Comparison of ENCODE assay signal across 18 cellular contexts in genomic region chr18:67239826-67240225, GRCh38.
DNase-seq lines count a peak whose midpoint lies in the region; ATAC-seq and TF ChIP-seq lines count a peak whose summit lies in the region.
"Had no signal": no experiment of that assay in that cellular context is flagged by ENCODE, and none has a peak within 500 bp of the region (broad histone marks: within the 10 kb centered on the region; RNA-seq: fewer than 3 reads in every experiment).

No MANE protein-coding gene starts in this region.

- H3K9me3 Mint-ChIP-seq in activated T-cell treated with anti-CD3 and anti-CD28 coated beads, Interleukin-2, amount 50 U/mL, for 24 hours, result no peaks in the 10 kb centered on the region
- H3K9me3 Mint-ChIP-seq in GM23338, result no peaks in the 10 kb centered on the region
- H3K9me3 Mint-ChIP-seq in activated T-cell treated with anti-CD3 and anti-CD28 coated beads, Interleukin-2, amount 50 U/mL, for 72 hours, result no peaks in the 10 kb centered on the region
- no peaks in the 10 kb centered on the region for H3K9me3 Mint-ChIP-seq in effector memory CD8-positive, alpha-beta T cell
- H3K9me3 Mint-ChIP-seq: CD14-positive monocyte had no signal

- peaks cover 36% of the 10 kb centered on the region for H3K4me1 Mint-ChIP-seq in activated T-cell treated with anti-CD3 and anti-CD28 coated beads, Interleukin-2, amount 50 U/mL, for 24 hours (ENCODE audit: low read depth)
- peaks cover 3% of the 10 kb centered on the region; the same call in 2 of the 3 replicates for H3K4me1 Mint-ChIP-seq in GM23338
- H3K4me1 Mint-ChIP-seq in activated T-cell treated with anti-CD3 and anti-CD28 coated beads, Interleukin-2, amount 50 U/mL, for 72 hours (ENCODE audit: low read depth), result peaks cover 9% of the 10 kb centered on the region
- H3K4me1 Mint-ChIP-seq in effector memory CD8-positive, alpha-beta T cell (ENCODE audit: low read depth in 2 of 2), result peaks cover 9 to 13% of the 10 kb centered on the region in 2 donors

- H4K20me1 ChIP-seq in GM23338 (replicated peaks; ENCODE audit: insufficient read depth), result no peaks in the 10 kb centered on the region

- POLR2A ChIA-PET in HEK293T (lab: Yijun Ruan, JAX), result no interaction called here

- H3K79me2 ChIP-seq in GM23338 (replicated peaks; ENCODE audit: insufficient read depth), result no peaks in the 10 kb centered on the region

- H2AFZ ChIP-seq in GM23338, result 0 out of 2 replicates have a peak overlapping the region, but pooled peaks have one; percentile 25

- CTCF ChIA-PET in HEK293T (lab: Yijun Ruan, JAX), result interaction anchor here (0.7 kb wide), 1 partner anchor 1421 kb away, joined by 3 read pairs; no protein-coding TSS in a partner anchor

- no peak overlapping the region for H3K4me3 Mint-ChIP-seq in activated T-cell treated with anti-CD3 and anti-CD28 coated beads, Interleukin-2, amount 50 U/mL, for 24 hours
- H3K4me3 Mint-ChIP-seq in GM23338, result no peak overlapping the region
- no peak overlapping the region for H3K4me3 Mint-ChIP-seq in activated T-cell treated with anti-CD3 and anti-CD28 coated beads, Interleukin-2, amount 50 U/mL, for 72 hours
- H3K4me3 Mint-ChIP-seq in effector memory CD8-positive, alpha-beta T cell, result no peak overlapping the region
- H3K4me3 Mint-ChIP-seq: CD14-positive monocyte had no signal

- no peak overlapping the region for H3K4me2 ChIP-seq in GM23338

- ATAC-seq in GM23338, result no peak
- ATAC-seq in activated T-cell treated with anti-CD3 and anti-CD28 coated beads, Interleukin-2, amount 50 U/mL, for 72 hours (replicated peaks in 1 of 2), result peak; percentile 41 to 44
- peak; percentile 35 for ATAC-seq in foreskin keratinocyte
- ATAC-seq in effector memory CD8-positive, alpha-beta T cell (replicated peaks), result no peak
- ATAC-seq: HepG2 had no signal

- H3F3A ChIP-seq in GM23338 (replicated peaks; ENCODE audit: low read depth), result no peaks in the 10 kb centered on the region

- H3K27me3 Mint-ChIP-seq in activated T-cell treated with anti-CD3 and anti-CD28 coated beads, Interleukin-2, amount 50 U/mL, for 24 hours, result no peaks in the 10 kb centered on the region
- H3K27me3 Mint-ChIP-seq in GM23338 (ENCODE audit: insufficient read depth, low read depth, poor library complexity), result no peaks in the 10 kb centered on the region
- no peaks in the 10 kb centered on the region for H3K27me3 Mint-ChIP-seq in activated T-cell treated with anti-CD3 and anti-CD28 coated beads, Interleukin-2, amount 50 U/mL, for 72 hours (ENCODE audit: low read depth)
- no peaks in the 10 kb centered on the region for H3K27me3 Mint-ChIP-seq in effector memory CD8-positive, alpha-beta T cell

- H3K9me2 ChIP-seq in GM23338 (ENCODE audit: insufficient read depth), result no peaks in the 10 kb centered on the region

- no peaks in the 10 kb centered on the region for H3K4me1 ChIP-seq in GM23338 (ENCODE audit: insufficient read depth)
- no peaks in the 10 kb centered on the region for H3K4me1 ChIP-seq in foreskin keratinocyte

- H3K27ac ChIP-seq in GM23338 (ENCODE audit: low read depth) (no peak overlapping the region), foreskin keratinocyte (no peak overlapping the region)

- no peaks in the 10 kb centered on the region for H3K36me3 Mint-ChIP-seq in activated T-cell treated with anti-CD3 and anti-CD28 coated beads, Interleukin-2, amount 50 U/mL, for 24 hours (ENCODE audit: low read depth)
- no peaks in the 10 kb centered on the region for H3K36me3 Mint-ChIP-seq in GM23338 (ENCODE audit: low read depth)
- H3K36me3 Mint-ChIP-seq in activated T-cell treated with anti-CD3 and anti-CD28 coated beads, Interleukin-2, amount 50 U/mL, for 72 hours (ENCODE audit: insufficient read depth in 2 of 2), result no peaks in the 10 kb centered on the region
- no peaks in the 10 kb centered on the region for H3K36me3 Mint-ChIP-seq in effector memory CD8-positive, alpha-beta T cell (ENCODE audit: insufficient read depth)
- H3K36me3 Mint-ChIP-seq: CD14-positive monocyte had no signal

- H3K27me3 ChIP-seq in GM23338 (ENCODE audit: insufficient read depth) (no peaks in the 10 kb centered on the region), foreskin keratinocyte (no peaks in the 10 kb centered on the region)

- H3K36me3 ChIP-seq in GM23338 (ENCODE audit: insufficient read depth), result no peaks in the 10 kb centered on the region

- TF ChIP-seq CTCF in GM23338 (conservative IDR thresholded peaks at IDR 0.05; ENCODE audit: low read depth in 2 of 2) (no peak), foreskin keratinocyte (conservative IDR thresholded peaks at IDR 0.05) (no peak)

- DNase-seq in activated T-cell treated with anti-CD3 and anti-CD28 coated beads, Interleukin-2, amount 50 U/mL, for 24 hours, result no peak
- no peak for DNase-seq in activated T-cell treated with anti-CD3 and anti-CD28 coated beads, Interleukin-2, amount 50 U/mL, for 1 hour
- DNase-seq in GM23338 (ENCODE audit: low spot score), result no peak
- DNase-seq in activated T-cell treated with anti-CD3 and anti-CD28 coated beads, Interleukin-2, amount 50 U/mL, for 72 hours, result peak in 1 of 2 donors; percentile 5
- no peak for DNase-seq in foreskin keratinocyte
- DNase-seq in effector memory CD8-positive, alpha-beta T cell, result no peak
- no peak for DNase-seq in HEK293T (ENCODE audit: extremely low spot score)
- DNase-seq: ACHN, AML-193, DMS 273 treated with DMSO at 0.1 percent for 48 hours, GOT3, KG1, NCI-H1436, NCI-H2029 treated with DMSO at 0.1 percent for 48 hours, NCI-H748 treated with DMSO at 0.1 percent for 48 hours, RPMI8226 had no signal

- no peak overlapping the region for H3K4me3 ChIP-seq in GM23338

- H3K27ac Mint-ChIP-seq in activated T-cell treated with anti-CD3 and anti-CD28 coated beads, Interleukin-2, amount 50 U/mL, for 24 hours, result peak overlapping the region; percentile 24
- H3K27ac Mint-ChIP-seq in GM23338, result no peak overlapping the region
- H3K27ac Mint-ChIP-seq in activated T-cell treated with anti-CD3 and anti-CD28 coated beads, Interleukin-2, amount 50 U/mL, for 72 hours, result no peak overlapping the region
- H3K27ac Mint-ChIP-seq in effector memory CD8-positive, alpha-beta T cell, result no peak overlapping the region

TF ChIP-seq in GM23338, 12 proteins besides CTCF, POLR2A, EP300 and RAD21 (continues in another document):
- no peak for TF ChIP-seq EZH2 (IDR thresholded peaks at IDR 0.05; ENCODE audit: low read depth, unreplicated experiment)

TF ChIP-seq in HEK293T, 16 proteins besides CTCF, POLR2A, EP300 and RAD21:
- no peak for TF ChIP-seq SP1 (IDR thresholded peaks at IDR 0.05)
- TF ChIP-seq FOXM1 (IDR thresholded peaks at IDR 0.05; ENCODE audit: borderline replicate concordance), result no peak
- no peak for TF ChIP-seq LEF1 (IDR thresholded peaks at IDR 0.05; ENCODE audit: borderline replicate concordance)
- no peak for TF ChIP-seq ARNT (IDR thresholded peaks at IDR 0.05)
- TF ChIP-seq BHLHE40 (IDR thresholded peaks at IDR 0.05; ENCODE audit: borderline replicate concordance), result no peak
- no peak for TF ChIP-seq PKNOX1 (IDR thresholded peaks at IDR 0.05)
- no peak for TF ChIP-seq HDGF (IDR thresholded peaks at IDR 0.05; ENCODE audit: borderline replicate concordance)
- no peak for TF ChIP-seq TARDBP (IDR thresholded peaks at IDR 0.05)
- no peak for TF ChIP-seq L3MBTL2 (conservative IDR thresholded peaks at IDR 0.05)
- TF ChIP-seq FOXA1 (IDR thresholded peaks at IDR 0.05), result no peak
- no peak for TF ChIP-seq FOXK2 (IDR thresholded peaks at IDR 0.05)
- TF ChIP-seq ZNF384 (IDR thresholded peaks at IDR 0.05), result no peak
- TF ChIP-seq SUZ12 (IDR thresholded peaks at IDR 0.05), result no peak
- TF ChIP-seq NFRKB (IDR thresholded peaks at IDR 0.05), result no peak
- TF ChIP-seq CTBP1 (IDR thresholded peaks at IDR 0.05; ENCODE audit: borderline replicate concordance), result no peak
- no peak for TF ChIP-seq ELF4 (IDR thresholded peaks at IDR 0.05)

Comparison
In these comparisons a context has a peak if more than half of its experiments do, and no peak if none do; other contexts are left out.
1. ATAC-seq: peak in activated T-cell treated with anti-CD3 and anti-CD28 coated beads, Interleukin-2, amount 50 U/mL, for 72 hours (2 of 2) and foreskin keratinocyte (single experiment); none in GM23338 (single experiment) and effector memory CD8-positive, alpha-beta T cell (single experiment).